In the genomic region with DNA sequence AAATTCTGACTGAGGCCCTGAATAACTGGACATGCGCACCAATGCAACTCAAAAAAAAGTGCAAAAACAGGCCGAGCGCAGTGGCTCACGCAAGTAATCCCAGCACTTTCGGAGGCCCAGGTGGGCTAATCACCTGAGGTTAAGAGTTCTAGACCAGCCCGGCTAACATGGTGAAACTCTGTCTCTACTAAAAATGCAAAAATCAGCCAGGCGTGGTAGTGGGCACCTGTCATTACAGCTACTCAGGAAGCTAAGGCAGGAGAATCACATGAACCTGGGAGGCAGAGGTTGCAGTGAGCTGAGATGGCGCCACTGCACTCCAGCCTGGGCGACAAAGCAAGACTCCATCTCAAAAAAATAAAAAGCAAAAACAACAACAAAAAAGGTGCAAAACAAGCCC, we compare ENCODE assay signal across 1 cellular context.
TF ChIP-seq lines count a peak whose summit lies in the region.

No MANE protein-coding gene starts in this region.

TF ChIP-seq in K562, 482 proteins besides CTCF, POLR2A, EP300 and RAD21:
- TF ChIP-seq ZBTB33 (CRISPR knock-in tag; IDR thresholded peaks at IDR 0.05): peak; percentile 61
